In the genomic region with DNA sequence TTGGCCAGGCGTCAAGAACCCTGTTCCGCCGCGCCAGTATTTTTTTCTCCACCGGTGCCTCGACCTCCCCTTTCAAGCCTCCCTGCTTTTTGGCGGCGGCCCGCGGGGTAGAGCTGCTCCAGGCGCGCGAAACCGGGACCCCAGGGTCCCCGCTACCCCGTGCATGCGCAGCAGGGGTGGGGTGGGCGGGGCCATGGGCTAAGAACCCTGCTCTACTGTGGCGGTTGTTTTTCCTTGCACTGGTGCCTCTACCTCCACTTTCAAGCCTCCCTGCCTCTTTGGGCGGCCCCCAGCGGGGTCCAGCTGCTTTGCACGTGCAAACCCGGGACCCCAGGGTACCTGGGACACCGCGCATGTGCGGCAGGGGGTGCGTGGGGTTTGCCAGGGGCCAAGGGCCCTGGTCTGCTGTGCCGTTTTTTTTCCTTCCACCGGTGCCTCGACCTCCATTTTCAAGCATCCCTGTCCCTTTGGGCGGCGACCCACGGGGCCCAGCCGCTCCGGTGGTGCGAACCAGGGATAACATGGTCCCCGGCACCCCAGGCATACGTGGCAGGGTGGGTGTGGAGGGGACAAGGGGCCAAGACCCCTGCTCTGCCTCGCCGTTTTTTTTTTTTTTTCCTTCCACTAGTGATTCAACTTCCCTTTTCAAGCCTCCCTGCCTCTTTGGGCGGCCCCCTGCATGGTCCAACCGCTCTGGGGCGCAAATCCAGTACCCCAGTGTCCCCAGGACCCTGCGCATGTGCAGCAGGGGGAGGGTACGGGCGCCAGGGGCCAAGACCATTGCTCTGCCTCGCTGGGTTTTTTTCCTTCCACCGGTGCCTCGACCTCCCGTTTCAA, we compare ENCODE assay signal across 26 cellular contexts.
"Had no signal": no experiment of that assay in that cellular context is flagged by ENCODE, and none has a peak within 500 bp of the region (broad histone marks: within the 10 kb centered on the region; RNA-seq: fewer than 3 reads in every experiment).

No MANE protein-coding gene starts in this region.

- H3K9me3 Mint-ChIP-seq: activated T-helper 17 cell treated with anti-CD3 and anti-CD28 coated beads, Interleukin-2, amount 50 U/mL, for 72 hours had no signal

- H3K36me3 Mint-ChIP-seq: naive thymus-derived CD8-positive, alpha-beta T cell had no signal

- DNase-seq: activated B cell treated with CpG ODN at 0.5 μM for 24 hours; activated CD4-positive, alpha-beta T cell treated with anti-CD3 and anti-CD28 coated beads for 36 hours; activated CD4-positive, alpha-beta T cell treated with anti-CD3 and anti-CD28 coated beads, Interleukin-2, amount 50 U/mL, for 4 hours; activated CD8-positive, alpha-beta memory T cell treated with anti-CD3 and anti-CD28 coated beads for 24 hours; activated CD8-positive, alpha-beta memory T cell treated with anti-CD3 and anti-CD28 coated beads, Interleukin-2, amount 50 U/mL, for 4 hours; activated naive CD4-positive, alpha-beta T cell treated with Interleukin-2 at 50 U/mL for 16 hours; activated naive CD8-positive, alpha-beta T cell treated with anti-CD3 and anti-CD28 coated beads for 36 hours; activated T-cell treated with anti-CD3 and anti-CD28 coated beads, Interleukin-2, amount 50 U/mL, for 24 hours; central memory CD4-positive, alpha-beta T cell; effector memory CD8-positive, alpha-beta T cell; foreskin melanocyte; left ventricle myocardium inferior; naive thymus-derived CD8-positive, alpha-beta T cell; ovary; spleen; stimulated activated CD4-positive, alpha-beta T cell treated with anti-CD3 and anti-CD28 coated beads, Interleukin-4, amount 100 ng/mL, for 1 hour; stimulated activated naive CD8-positive, alpha-beta T cell treated with anti-CD3 and anti-CD28 coated beads, Interleukin-15, Interleukin-2, amounts not matched to agents 100 U/mL and 50 U/mL, for 24 hours; T-helper 9 cell; upper lobe of left lung had no signal

- H3K4me3 Mint-ChIP-seq: activated B cell treated with CpG ODN at 0.5 μM for 24 hours; activated CD4-positive, alpha-beta T cell treated with anti-CD3 and anti-CD28 coated beads for 36 hours; activated naive CD8-positive, alpha-beta T cell treated with anti-CD3 and anti-CD28 coated beads for 36 hours; activated T-cell treated with anti-CD3 and anti-CD28 coated beads, Interleukin-2, amount 50 U/mL, for 24 hours; activated T-helper 17 cell treated with anti-CD3 and anti-CD28 coated beads, Interleukin-2, amount 50 U/mL, for 72 hours; effector memory CD8-positive, alpha-beta T cell; naive thymus-derived CD8-positive, alpha-beta T cell had no signal

- H3K4me1 ChIP-seq: left ventricle myocardium inferior, prostate gland, spleen, upper lobe of left lung had no signal

- H3K9me3 ChIP-seq: prostate gland had no signal

- H3K27ac Mint-ChIP-seq: activated B cell treated with CpG ODN at 0.5 μM for 24 hours; activated CD4-positive, alpha-beta T cell treated with anti-CD3 and anti-CD28 coated beads for 36 hours; activated naive CD8-positive, alpha-beta T cell treated with anti-CD3 and anti-CD28 coated beads for 36 hours; activated T-cell treated with anti-CD3 and anti-CD28 coated beads, Interleukin-2, amount 50 U/mL, for 24 hours; activated T-helper 17 cell treated with anti-CD3 and anti-CD28 coated beads, Interleukin-2, amount 50 U/mL, for 72 hours; effector memory CD8-positive, alpha-beta T cell; naive thymus-derived CD8-positive, alpha-beta T cell had no signal

- ATAC-seq: activated CD4-positive, alpha-beta T cell treated with anti-CD3 and anti-CD28 coated beads for 36 hours; activated T-helper 17 cell treated with anti-CD3 and anti-CD28 coated beads, Interleukin-2, amount 50 U/mL, for 72 hours; effector memory CD8-positive, alpha-beta T cell; esophagus mucosa; naive thymus-derived CD8-positive, alpha-beta T cell; stimulated activated naive CD8-positive, alpha-beta T cell treated with anti-CD3 and anti-CD28 coated beads, Interleukin-15, Interleukin-2, amounts not matched to agents 100 U/mL and 50 U/mL, for 24 hours had no signal

- H3K27me3 Mint-ChIP-seq: activated B cell treated with CpG ODN at 0.5 μM for 24 hours; activated CD4-positive, alpha-beta T cell treated with anti-CD3 and anti-CD28 coated beads for 36 hours; activated naive CD8-positive, alpha-beta T cell treated with anti-CD3 and anti-CD28 coated beads for 36 hours; activated T-cell treated with anti-CD3 and anti-CD28 coated beads, Interleukin-2, amount 50 U/mL, for 24 hours; activated T-helper 17 cell treated with anti-CD3 and anti-CD28 coated beads, Interleukin-2, amount 50 U/mL, for 72 hours; effector memory CD8-positive, alpha-beta T cell had no signal

- H2AFZ ChIP-seq: hepatocyte had no signal

- H3K4me3 ChIP-seq: hepatocyte, left ventricle myocardium inferior, ovary, prostate gland, spleen, upper lobe of left lung had no signal

- H3K36me3 ChIP-seq: left ventricle myocardium inferior, neutrophil, ovary, prostate gland, spleen, upper lobe of left lung had no signal

- H3K27me3 ChIP-seq: hepatocyte, neutrophil, ovary, upper lobe of left lung had no signal

- H3K4me2 ChIP-seq: hepatocyte had no signal

- H3K79me2 ChIP-seq: hepatocyte had no signal

- H3K4me1 Mint-ChIP-seq: activated B cell treated with CpG ODN at 0.5 μM for 24 hours; activated CD4-positive, alpha-beta T cell treated with anti-CD3 and anti-CD28 coated beads for 36 hours; activated naive CD8-positive, alpha-beta T cell treated with anti-CD3 and anti-CD28 coated beads for 36 hours; activated T-helper 17 cell treated with anti-CD3 and anti-CD28 coated beads, Interleukin-2, amount 50 U/mL, for 72 hours; naive thymus-derived CD8-positive, alpha-beta T cell had no signal

- H3K27ac ChIP-seq: hepatocyte, left ventricle myocardium inferior, neutrophil, ovary, prostate gland, spleen, upper lobe of left lung had no signal

- FAIRE-seq: astrocyte, endothelial cell of umbilical vein had no signal
